In the genomic region with DNA sequence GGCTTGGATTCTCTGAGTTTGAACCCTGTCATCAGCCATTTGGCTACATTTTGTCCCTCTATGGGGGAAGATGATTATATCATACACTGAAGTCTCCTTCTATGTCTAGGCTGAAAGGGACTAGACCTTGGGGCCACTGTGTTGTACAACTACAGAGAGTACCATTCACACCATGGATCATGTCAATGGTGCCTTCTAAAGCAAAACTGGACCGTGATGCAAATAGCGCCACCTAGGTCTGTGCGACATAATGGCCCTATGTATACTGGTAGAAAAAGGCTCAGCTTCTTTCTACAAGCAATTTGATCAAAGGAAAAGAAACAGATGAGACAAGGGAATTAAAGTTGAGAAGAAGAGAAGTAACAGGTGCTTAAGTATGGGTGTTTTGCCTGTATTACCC, we compare ENCODE assay signal across 12 cellular contexts.
DNase-seq lines count a peak whose midpoint lies in the region; ATAC-seq, FAIRE-seq and TF ChIP-seq lines count a peak whose summit lies in the region.
"Had no signal": no experiment of that assay in that cellular context is flagged by ENCODE, and none has a peak within 500 bp of the region (broad histone marks: within the 10 kb centered on the region; RNA-seq: fewer than 3 reads in every experiment).

No MANE protein-coding gene starts in this region.

- CTCF ChIA-PET in endothelial cell of umbilical vein (lab: Charles Lee), result interaction anchor here (0.7 to 4.0 kb wide), 12 partner anchors 9 to 226 kb away, joined by 3 to 33 read pairs (median 4); no protein-coding TSS in a partner anchor

- POLR2A ChIA-PET in endothelial cell of umbilical vein (lab: Charles Lee), result no interaction called here

- no peak overlapping the region for H3K27ac ChIP-seq in endothelial cell of umbilical vein (ENCODE audit: insufficient read depth, low read depth, low read length)
- H3K27ac ChIP-seq: BLaER1, SJSA1, tibial nerve had no signal

- H3K9me3 ChIP-seq in endothelial cell of umbilical vein (replicated peaks; ENCODE audit: control insufficient read depth, insufficient read depth, low read length), result no peaks in the 10 kb centered on the region
- H3K9me3 ChIP-seq: BLaER1, SJSA1, tibial nerve had no signal

- no peaks in the 10 kb centered on the region for H3K79me2 ChIP-seq in endothelial cell of umbilical vein (ENCODE audit: control insufficient read depth, insufficient read depth, low read length)

- peak; percentile 6 for DNase-seq in NCI-H146 (lab: John Stamatoyannopoulos, UW)
- no peak for DNase-seq in NCI-H146 treated with DMSO at 0.1 percent for 48 hours (lab: John Stamatoyannopoulos, UW; ENCODE audit: unreplicated experiment)
- DNase-seq in NCI-H774 (lab: John Stamatoyannopoulos, UW), result peak; percentile 1
- peak; percentile 27 for DNase-seq in endothelial cell of umbilical vein (ENCODE audit: low read depth, low spot score)
- peak; percentile 44 for DNase-seq in stimulated activated CD4-positive, alpha-beta T cell treated with anti-CD3 and anti-CD28 coated beads, Interleukin-15, amount 100 ng/mL, for 24 hours
- DNase-seq in activated CD4-positive, CD25-positive, alpha-beta regulatory T cell (lab: John Stamatoyannopoulos, UW), result no peak
- DNase-seq in cerebellar nuclear complex (lab: John Stamatoyannopoulos, UW), result no peak

- H3K4me3 ChIP-seq in endothelial cell of umbilical vein (replicated peaks in 1 of 3; ENCODE audit: insufficient read depth in 1 of 3, low read depth in 1 of 3, low read length in 3 of 3), result no peak overlapping the region
- H3K4me3 ChIP-seq: BLaER1, SJSA1, tibial nerve had no signal

- H3K27me3 ChIP-seq in endothelial cell of umbilical vein (ENCODE audit: control insufficient read depth in 2 of 2, insufficient read depth in 2 of 2, low read length in 2 of 2), result peaks cover 4% of the 10 kb centered on the region in 2 experiments
- H3K27me3 ChIP-seq: BLaER1, tibial nerve had no signal

- BruUV-seq in endothelial cell of umbilical vein (replicated peaks; lab: Mats Ljungman, UMichigan), result no TSS peak

- peak; percentile 35 to 53 for TF ChIP-seq CTCF in endothelial cell of umbilical vein (IDR thresholded peaks at IDR 0.05; ENCODE audit: extremely low read depth in 1 of 2, insufficient read depth in 1 of 2, low read depth in 1 of 2, low read length in 2 of 2)

- FAIRE-seq in endothelial cell of umbilical vein (lab: Jason Lieb, UNC), result no peak
- FAIRE-seq: islet of Langerhans had no signal

- H3K9me1 ChIP-seq in endothelial cell of umbilical vein (replicated peaks; ENCODE audit: control insufficient read depth, extremely low read depth, insufficient read depth, low read length), result no peaks in the 10 kb centered on the region

- no peak overlapping the region for H3K9ac ChIP-seq in endothelial cell of umbilical vein (replicated peaks; ENCODE audit: extremely low read depth, insufficient read depth, low read length)
- H3K9ac ChIP-seq: BLaER1 had no signal

- H3K36me3 ChIP-seq in endothelial cell of umbilical vein (ENCODE audit: control insufficient read depth in 2 of 2, extremely low read depth in 1 of 2, insufficient read depth in 2 of 2, low read length in 2 of 2), result no peaks in the 10 kb centered on the region
- H3K36me3 ChIP-seq: BLaER1, SJSA1, tibial nerve had no signal

- no peak for ATAC-seq in HG02840 (IDR thresholded peaks at IDR 0.05; ENCODE audit: low FRiP score, unreplicated experiment)

- H3K4me1 ChIP-seq in endothelial cell of umbilical vein (ENCODE audit: control insufficient read depth, extremely low read depth, insufficient read depth, low read length), result no peaks in the 10 kb centered on the region
- H3K4me1 ChIP-seq: BLaER1, SJSA1, tibial nerve had no signal

- H2AFZ ChIP-seq in endothelial cell of umbilical vein (ENCODE audit: low read depth, low read length), result no peak overlapping the region

- H4K20me1 ChIP-seq in endothelial cell of umbilical vein (replicated peaks; ENCODE audit: control insufficient read depth, extremely low read depth, insufficient read depth, low read length), result no peaks in the 10 kb centered on the region
- H4K20me1 ChIP-seq: BLaER1 had no signal

- intact Hi-C loops in endothelial cell of umbilical vein (cut with micrococcal nuclease), result loop anchor here (1.0 kb wide), 1 partner anchor 151 kb away; no protein-coding TSS in a partner anchor

- dilution Hi-C loops in endothelial cell of umbilical vein (cut with MboI; ENCODE audit: extremely low pct_ligation_motif_present, low sequenced_read_pairs), result no loop called here

- no peak overlapping the region for H3K4me2 ChIP-seq in endothelial cell of umbilical vein (ENCODE audit: insufficient read depth, low read length)
- H3K4me2 ChIP-seq: BLaER1 had no signal

- TF ChIP-seq POLR2A in endothelial cell of umbilical vein (IDR thresholded peaks at IDR 0.05; ENCODE audit: low read depth, low read length), result no peak

TF ChIP-seq in endothelial cell of umbilical vein, 7 proteins besides CTCF, POLR2A, EP300 and RAD21:
- no peak for TF ChIP-seq EZH2 (IDR thresholded peaks at IDR 0.05; ENCODE audit: borderline replicate concordance, low read depth, low read length, severe bottlenecking)

Comparison
In these comparisons a context has a peak if more than half of its experiments do, and no peak if none do; other contexts are left out.
1. DNase-seq: peak in NCI-H146 (single experiment), NCI-H774 (single experiment), endothelial cell of umbilical vein (single experiment) and stimulated activated CD4-positive, alpha-beta T cell treated with anti-CD3 and anti-CD28 coated beads, Interleukin-15, amount 100 ng/mL, for 24 hours (single experiment); none in NCI-H146 treated with DMSO at 0.1 percent for 48 hours (single experiment), activated CD4-positive, CD25-positive, alpha-beta regulatory T cell (0 of 4) and cerebellar nuclear complex (0 of 2).